ENCODE assay signal across 19 cellular contexts in genomic region chr4:10982305-10982704, GRCh38.
DNase-seq lines count a peak whose midpoint lies in the region; ATAC-seq, FAIRE-seq and TF ChIP-seq lines count a peak whose summit lies in the region.
"Had no signal": no experiment of that assay in that cellular context is flagged by ENCODE, and none has a peak within 500 bp of the region (broad histone marks: within the 10 kb centered on the region; RNA-seq: fewer than 3 reads in every experiment).

No MANE protein-coding gene starts in this region.

- no peak overlapping the region for H3K4ac ChIP-seq in H1 (replicated peaks; ENCODE audit: insufficient read length, low read depth, low read length)

- no peak overlapping the region for H3K56ac ChIP-seq in H1 (replicated peaks; ENCODE audit: insufficient read length, low read depth, low read length)

- H3F3A ChIP-seq in DOHH2 (ENCODE audit: control insufficient read depth, insufficient read depth), result no peaks in the 10 kb centered on the region

- H2AFZ ChIP-seq in H1 (ENCODE audit: low read length), result no peak overlapping the region

- H3K4me1 ChIP-seq in DOHH2 (ENCODE audit: control insufficient read depth, low read length) (peaks cover 33% of the 10 kb centered on the region), H1 (replicated peaks in 1 of 4; ENCODE audit: control insufficient read depth in 3 of 4, insufficient read depth in 4 of 4, low read length in 3 of 4) (peaks cover 3 to 11% (median 8%) of the 10 kb centered on the region in 4 experiments), small intestine (ENCODE audit: control insufficient read depth in 2 of 2, insufficient read depth in 1 of 2, low read depth in 1 of 2, low read length in 1 of 2) (no peaks in the 10 kb centered on the region)
- H3K4me1 ChIP-seq: A549, HAP-1 had no signal

- peak overlapping the region in 5 of 8 donors; percentile 51 to 71 (median 69) for H3K4me3 Mint-ChIP-seq in naive B cell
- H3K4me3 Mint-ChIP-seq: CD4-positive, alpha-beta memory T cell had no signal

- H3K79me1 ChIP-seq in H1 (ENCODE audit: low read depth, low read length), result no peaks in the 10 kb centered on the region

- TF ChIP-seq POLR2A in H1 (IDR thresholded peaks at IDR 0.05; ENCODE audit: control extremely low read depth in 1 of 2, low read depth in 2 of 2, low read length in 2 of 2), result no peak

- no peak for TF ChIP-seq CTCF in DOHH2 (IDR thresholded peaks at IDR 0.05; ENCODE audit: low read depth, low read length, poor library complexity, severe bottlenecking)
- TF ChIP-seq CTCF in H1 (IDR thresholded peaks at IDR 0.05; ENCODE audit: control extremely low read depth in 1 of 3, insufficient read depth in 1 of 3, low read depth in 1 of 3, low read length in 3 of 3), result no peak

- H3K79me2 ChIP-seq in DOHH2 (ENCODE audit: control insufficient read depth, low read length) (no peaks in the 10 kb centered on the region), H1 (ENCODE audit: control insufficient read depth in 1 of 2, insufficient read depth in 2 of 2, low read length in 2 of 2) (no peaks in the 10 kb centered on the region)

- POLR2A ChIA-PET in H1 (lab: Charles Lee; ENCODE audit: partially characterized antibody), result interaction anchor here (0.7 kb wide), 1 partner anchor 879 kb away, joined by 3 read pairs; no protein-coding TSS in a partner anchor

- DNase-seq in Jurkat, Clone E6-1 (ENCODE audit: low read depth, low spot score), result peak; percentile 23
- DNase-seq in H1 (ENCODE audit: low read depth in 1 of 2, low spot score in 2 of 2) (peak in 1 of 2 experiments; percentile 51), naive B cell (no peak), RPMI8226 (no peak), small intestine (no peak)
- no peak for DNase-seq in stimulated activated CD4-positive, alpha-beta T cell treated with anti-CD3 and anti-CD28 coated beads, Interleukin-15, amount 100 ng/mL, for 24 hours
- DNase-seq: CD4-positive, alpha-beta memory T cell; DMS79; GF-D8; NCI-H1105 treated with DMSO at 0.1 percent for 48 hours; NCI-H187 treated with DMSO at 0.1 percent for 48 hours; NCI-H2171; NCI-H446 treated with DMSO at 0.1 percent for 48 hours; NCI-H774 had no signal

- CTCF ChIA-PET in H1 (lab: Charles Lee; ENCODE audit: partially characterized antibody), result interaction anchor here (1.6 kb wide), 1 partner anchor 38 kb away, joined by 4 read pairs; no protein-coding TSS in a partner anchor

- H3K4me1 Mint-ChIP-seq in naive B cell, result peaks cover 32 to 40% (median 39%) of the 10 kb centered on the region in 3 donors

- WGBS in H1 (ENCODE audit: extremely low coverage in 1 of 2, insufficient coverage in 1 of 2, insufficient read length in 1 of 2, insufficient replicate concordance in 2 of 2, low coverage in 1 of 2, low lambda C conversion rate in 2 of 2, missing lambda C conversion rate in 1 of 2), 2 experiments, result 8% methylated on average over 2 of the region's 2 CpGs; no CpG with 5 or more reads in 1 of the 2 experiments
- 6 to 11% (median 9%) methylated on average over 2 of the region's 2 CpGs for WGBS in small intestine, 3 donors

- H3K9ac ChIP-seq in H1 (replicated peaks in 1 of 4; ENCODE audit: extremely low read depth in 1 of 4, low read depth in 3 of 4, low read length in 3 of 4), result no peak overlapping the region

- peak overlapping the region; percentile 76; the same call in 1 of the 2 replicates for H2BK5ac ChIP-seq in H1 (ENCODE audit: low read depth, low read length)

- H3K9me3 Mint-ChIP-seq in naive B cell, result peaks cover 0 to 4% (median 0%) of the 10 kb centered on the region in 7 donors

- FAIRE-seq in H1 (lab: Jason Lieb, UNC) (peak; percentile 82), small intestine (lab: Jason Lieb, UNC) (no peak)
- FAIRE-seq: A549 had no signal

- H3K27ac Mint-ChIP-seq in naive B cell, result peak overlapping the region in 1 of 6 donors; percentile 64

- H3K14ac ChIP-seq in H1 (ENCODE audit: insufficient read length), result no peak overlapping the region

- H4K20me1 ChIP-seq in DOHH2 (ENCODE audit: control insufficient read depth, insufficient read depth, low read depth, low read length) (no peaks in the 10 kb centered on the region), H1 (replicated peaks in 1 of 2; ENCODE audit: control insufficient read depth in 1 of 2, insufficient read depth in 2 of 2, low read length in 2 of 2) (no peaks in the 10 kb centered on the region)

- H3K9me3 ChIP-seq in DOHH2 (ENCODE audit: control insufficient read depth, insufficient read depth, low read length) (no peaks in the 10 kb centered on the region), H1 (ENCODE audit: insufficient read depth in 2 of 2, low read depth in 1 of 2, low read length in 1 of 2) (no peaks in the 10 kb centered on the region), small intestine (ENCODE audit: control insufficient read depth, low read depth) (no peaks in the 10 kb centered on the region)
- H3K9me3 ChIP-seq: A549, HAP-1 had no signal

- H3K36me3 Mint-ChIP-seq in naive B cell, result peaks cover 0 to 5% of the 10 kb centered on the region in 2 donors
- H3K36me3 Mint-ChIP-seq: CD4-positive, alpha-beta memory T cell had no signal

- TF ChIP-seq RAD21 in H1 (IDR thresholded peaks at IDR 0.05 in 1 of 2, conservative IDR thresholded peaks at IDR 0.05 in 1 of 2; ENCODE audit: low read depth in 2 of 2, low read length in 2 of 2), result no peak

- TF ChIP-seq EP300 in H1 (IDR thresholded peaks at IDR 0.05; ENCODE audit: borderline replicate concordance in 1 of 2, low read depth in 2 of 2, low read length in 2 of 2), result no peak

- H3K18ac ChIP-seq in H1 (ENCODE audit: extremely low read depth, low read length), result no peak overlapping the region

- H3K36me3 ChIP-seq in DOHH2 (ENCODE audit: control insufficient read depth, low read length), result no peaks in the 10 kb centered on the region
- no peaks in the 10 kb centered on the region for H3K36me3 ChIP-seq in H1 (ENCODE audit: control insufficient read depth in 2 of 4, insufficient read depth in 4 of 4, low read length in 3 of 4)
- no peaks in the 10 kb centered on the region for H3K36me3 ChIP-seq in small intestine (ENCODE audit: control insufficient read depth in 2 of 2, insufficient read depth in 2 of 2, low read length in 2 of 2)
- H3K36me3 ChIP-seq: HAP-1 had no signal

- no peak overlapping the region for H4K8ac ChIP-seq in H1 (ENCODE audit: extremely low read depth, insufficient read depth, low read length)

- no peak overlapping the region for H2BK12ac ChIP-seq in H1 (ENCODE audit: low read depth, low read length)

- H3K4me2 ChIP-seq in DOHH2 (ENCODE audit: low read length) (peak overlapping the region; percentile 34), H1 (ENCODE audit: insufficient read depth in 1 of 2, low read depth in 2 of 2, low read length in 2 of 2) (peak overlapping the region; percentile 23 to 70; a peak in 2 of 4 replicates)
- H3K4me2 ChIP-seq: A549 had no signal

- no peak overlapping the region for H3K27ac ChIP-seq in DOHH2 (ENCODE audit: low read depth, low read length)
- H3K27ac ChIP-seq in H1 (ENCODE audit: low read depth, low read length), result no peak overlapping the region
- no peak overlapping the region for H3K27ac ChIP-seq in small intestine (ENCODE audit: low read depth in 1 of 2, low read length in 1 of 2)
- H3K27ac ChIP-seq: A549, HL-60 had no signal

- H2BK15ac ChIP-seq in H1 (ENCODE audit: low read length), result no peak overlapping the region

- no peak overlapping the region for H2BK20ac ChIP-seq in H1 (ENCODE audit: low read length)

- no peaks in the 10 kb centered on the region; the same call in 1 of the 2 replicates for H3K23me2 ChIP-seq in H1 (ENCODE audit: low read depth, low read length)

- no peak overlapping the region for H4K5ac ChIP-seq in H1 (ENCODE audit: insufficient read length, low read depth, low read length)

- no peak overlapping the region for H4K91ac ChIP-seq in H1 (replicated peaks; ENCODE audit: insufficient read length, low read length)

- H3K27me3 Mint-ChIP-seq in naive B cell, result no peaks in the 10 kb centered on the region
- H3K27me3 Mint-ChIP-seq: CD4-positive, alpha-beta memory T cell had no signal

- no peak overlapping the region for H3K23ac ChIP-seq in H1 (ENCODE audit: insufficient read length)

- no peak overlapping the region for H2BK120ac ChIP-seq in H1 (replicated peaks; ENCODE audit: low read depth, low read length)

- no peak overlapping the region for H2AK5ac ChIP-seq in H1 (ENCODE audit: low read depth, low read length)

- ATAC-seq in naive B cell (ENCODE audit: low read depth in 2 of 2) (no peak), HG03045 (IDR thresholded peaks at IDR 0.05; ENCODE audit: unreplicated experiment) (no peak)
- ATAC-seq: A549 had no signal

- H3K27me3 ChIP-seq in DOHH2 (ENCODE audit: control insufficient read depth, low read length) (no peaks in the 10 kb centered on the region), H1 (replicated peaks in 1 of 4; ENCODE audit: control insufficient read depth in 3 of 4, extremely low read depth in 1 of 4, insufficient read depth in 3 of 4, low read length in 3 of 4) (peaks cover 3 to 25% (median 20%) of the 10 kb centered on the region in 4 experiments), small intestine (ENCODE audit: control insufficient read depth in 2 of 2, insufficient read depth in 2 of 2, low read length in 2 of 2) (no peaks in the 10 kb centered on the region)

- no peaks in the 10 kb centered on the region for H3K9me2 ChIP-seq in DOHH2 (replicated peaks; ENCODE audit: control insufficient read depth, low read length)

- H3K4me3 ChIP-seq in DOHH2 (ENCODE audit: low read length) (no peak overlapping the region), H1 (ENCODE audit: extremely low read depth in 1 of 4, insufficient read depth in 2 of 4, low read depth in 3 of 4, low read length in 4 of 4) (no peak overlapping the region; a peak in 1 of 8 replicates), small intestine (ENCODE audit: low read depth in 1 of 2, low read length in 2 of 2) (no peak overlapping the region)
- no peak overlapping the region for H3K4me3 ChIP-seq in Jurkat, Clone E6-1 (ENCODE audit: low read length)
- H3K4me3 ChIP-seq: A549, HAP-1 had no signal

TF ChIP-seq in H1, 55 proteins besides CTCF, POLR2A, EP300 and RAD21 (continues in another document):
- no peak for TF ChIP-seq RFX5 (IDR thresholded peaks at IDR 0.05; ENCODE audit: borderline replicate concordance, low read depth, low read length)
- TF ChIP-seq HDAC2 (IDR thresholded peaks at IDR 0.05; ENCODE audit: borderline replicate concordance in 1 of 2, low read depth in 2 of 2, low read length in 2 of 2), result peak in 1 of 2 experiments; percentile 24; a peak in 1 of 4 replicates
- TF ChIP-seq TEAD4 (IDR thresholded peaks at IDR 0.05; ENCODE audit: low read depth, low read length), result peak; percentile 51; the same call in 1 of the 2 replicates
- TF ChIP-seq ZNF274 (IDR thresholded peaks at IDR 0.05; ENCODE audit: borderline replicate concordance, extremely low read depth, low read length), result no peak
